ENCODE assay signal across 18 cellular contexts in the genomic region with DNA sequence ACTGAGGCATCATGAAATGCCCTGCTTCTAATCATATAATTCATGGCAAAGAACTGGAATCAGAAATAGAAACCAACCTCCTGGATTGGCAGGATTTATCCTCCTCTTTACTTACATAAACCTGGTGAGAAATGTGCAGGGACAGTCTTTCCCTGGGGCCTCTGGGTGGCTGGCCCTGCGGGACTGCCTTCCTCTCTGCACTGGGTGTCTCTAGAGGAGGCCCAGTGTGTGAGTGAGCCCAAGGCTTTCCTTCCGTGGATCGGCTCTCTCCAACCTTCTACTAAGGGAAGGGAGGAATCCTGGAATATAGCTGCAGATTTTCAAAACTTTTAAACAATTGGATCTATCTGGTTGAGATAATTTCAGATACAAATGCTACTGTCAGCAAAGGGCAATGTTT. TPM values are rescaled to one million over a fixed set of nuclear protein-coding genes. Genes with fewer than 3 reads are reported as not detected.
DNase-seq lines count a peak whose midpoint lies in the region; ATAC-seq, FAIRE-seq and TF ChIP-seq lines count a peak whose summit lies in the region.
"Had no signal": no experiment of that assay in that cellular context is flagged by ENCODE, and none has a peak within 500 bp of the region (broad histone marks: within the 10 kb centered on the region; RNA-seq: fewer than 3 reads in every experiment).

No MANE protein-coding gene starts in this region.

- H3K4me1 ChIP-seq in heart left ventricle (peaks cover 0 to 18% (median 11%) of the 10 kb centered on the region in 12 donors), left ventricle myocardium inferior (peaks cover 24% of the 10 kb centered on the region), K562 (replicated peaks in 1 of 2; ENCODE audit: control insufficient read depth in 2 of 2, insufficient read depth in 2 of 2, low read length in 2 of 2) (no peaks in the 10 kb centered on the region; a peak in 1 of 5 replicates), right lobe of liver (peaks cover 0 to 5% (median 0%) of the 10 kb centered on the region in 4 donors)

- H3K4me2 ChIP-seq in K562 (ENCODE audit: insufficient read depth, low read length), result no peak overlapping the region

- no peak overlapping the region for H3K4me3 Mint-ChIP-seq in activated T-cell treated with anti-CD3 and anti-CD28 coated beads, Interleukin-2, amount 50 U/mL, for 72 hours
- H3K4me3 Mint-ChIP-seq: B cell; CD4-positive, alpha-beta T cell had no signal

- no peak for FAIRE-seq in K562 (lab: Jason Lieb, UNC)
- FAIRE-seq: GM12878, GM18507, H54 had no signal

- H3K27ac Mint-ChIP-seq in activated T-cell treated with anti-CD3 and anti-CD28 coated beads, Interleukin-2, amount 50 U/mL, for 72 hours, result no peak overlapping the region
- H3K27ac Mint-ChIP-seq: B cell; CD4-positive, alpha-beta T cell had no signal

- no peaks in the 10 kb centered on the region for H3K36me3 Mint-ChIP-seq in activated T-cell treated with anti-CD3 and anti-CD28 coated beads, Interleukin-2, amount 50 U/mL, for 72 hours (ENCODE audit: insufficient read depth in 2 of 2)

- peaks cover 19% of the 10 kb centered on the region for H3K4me1 Mint-ChIP-seq in activated T-cell treated with anti-CD3 and anti-CD28 coated beads, Interleukin-2, amount 50 U/mL, for 72 hours (ENCODE audit: low read depth)

- TF ChIP-seq RAD21 in K562 (CRISPR knock-in tag; conservative IDR thresholded peaks at IDR 0.05 in 1 of 2, IDR thresholded peaks at IDR 0.05 in 1 of 2), result no peak

- no peaks in the 10 kb centered on the region for H4K20me1 ChIP-seq in K562 (replicated peaks; ENCODE audit: control insufficient read depth, insufficient read depth, low read length)

- 63 to 87% (median 68%) methylated on average over 3 of the region's 3 CpGs for WGBS in heart left ventricle, 4 donors
- 38% methylated on average over 3 of the region's 3 CpGs for WGBS in K562 (ENCODE audit: insufficient coverage, low coverage, missing lambda C conversion rate)
- WGBS in right lobe of liver (ENCODE audit: insufficient coverage, low coverage, low lambda C conversion rate, missing lambda C conversion rate), result no CpG with 5 or more reads among the region's 3 CpGs

- CTCF ChIA-PET in K562 (lab: Yijun Ruan, JAX; ENCODE audit: low intra/inter-chr PET ratio), result interaction anchor here (0.7 to 3.3 kb wide), 3 partner anchors 114 to 138 kb away, joined by 3 to 33 read pairs (median 6); no protein-coding TSS in a partner anchor

- no peak for TF ChIP-seq POLR2A in heart left ventricle (IDR thresholded peaks at IDR 0.05)
- no peak for TF ChIP-seq POLR2A in K562 (conservative IDR thresholded peaks at IDR 0.05)
- no peak for TF ChIP-seq POLR2A in right lobe of liver (IDR thresholded peaks at IDR 0.05)

- no peaks in the 10 kb centered on the region for H3K79me2 ChIP-seq in K562 (ENCODE audit: control insufficient read depth, insufficient read depth, low read length)

- intact Hi-C loops in heart left ventricle (cut with DNase I) (loop anchor here in 6 of 10 donors (1.0 to 5.0 kb wide), 3 partner anchors 123 to 126 kb away; no protein-coding TSS in a partner anchor), left ventricle myocardium inferior (cut with micrococcal nuclease) (no loop called here), K562 (cut with micrococcal nuclease) (loop anchor here (1.0 to 5.0 kb wide), 2 partner anchors 124 to 209 kb away; no protein-coding TSS in a partner anchor), right lobe of liver (cut with DNase I) (loop anchor here in 1 of 2 donors (10.0 kb wide), 1 partner anchor 123 kb away; no protein-coding TSS in a partner anchor)

- no peak for DNase-seq in heart left ventricle
- no peak for DNase-seq in left ventricle myocardium inferior
- DNase-seq in K562 (ENCODE audit: extremely low read depth in 1 of 4, low spot score in 3 of 4), result no peak
- no peak for DNase-seq in right lobe of liver
- no peak for DNase-seq in D341Med (ENCODE audit: low spot score)
- DNase-seq in activated T-cell treated with anti-CD3 and anti-CD28 coated beads, Interleukin-2, amount 50 U/mL, for 72 hours, result no peak
- DNase-seq in NCI-H526 (lab: John Stamatoyannopoulos, UW), result no peak
- DNase-seq: C1 segment of cervical spinal cord; Calu3; CD4-positive, alpha-beta T cell; DMS79; GM23248 had no signal

- H3K9me3 Mint-ChIP-seq in activated T-cell treated with anti-CD3 and anti-CD28 coated beads, Interleukin-2, amount 50 U/mL, for 72 hours, result no peaks in the 10 kb centered on the region
- H3K9me3 Mint-ChIP-seq: CD4-positive, alpha-beta T cell had no signal

- H3K27ac ChIP-seq in heart left ventricle (no peak overlapping the region), left ventricle myocardium inferior (replicated peaks) (no peak overlapping the region), K562 (ENCODE audit: extremely low read depth, low read depth, low read length) (no peak overlapping the region), right lobe of liver (no peak overlapping the region)
- H3K27ac ChIP-seq: GM23248, HL-60 had no signal

- no peak for TF ChIP-seq EP300 in K562 (IDR thresholded peaks at IDR 0.05; ENCODE audit: low read length)

- POLR2A ChIA-PET in K562 (lab: Yijun Ruan, JAX), result no interaction called here

- H3K9me3 ChIP-seq in heart left ventricle (no peaks in the 10 kb centered on the region), left ventricle myocardium inferior (replicated peaks) (no peaks in the 10 kb centered on the region), K562 (replicated peaks; ENCODE audit: control insufficient read depth, insufficient read depth, low read depth, low read length) (no peaks in the 10 kb centered on the region), right lobe of liver (no peaks in the 10 kb centered on the region)

- ATAC-seq in heart left ventricle (peak; percentile 27 to 45 (median 36)), K562 (peak; percentile 56), right lobe of liver (peak; percentile 42 to 59 (median 54))
- no peak for ATAC-seq in activated T-cell treated with anti-CD3 and anti-CD28 coated beads, Interleukin-2, amount 50 U/mL, for 72 hours (replicated peaks in 1 of 2)
- ATAC-seq: GM12878, HCT116 had no signal

- H3K27me3 ChIP-seq in heart left ventricle (no peaks in the 10 kb centered on the region), left ventricle myocardium inferior (ENCODE audit: low read depth) (no peaks in the 10 kb centered on the region), K562 (ENCODE audit: control insufficient read depth in 2 of 2, insufficient read depth in 2 of 2, low read length in 2 of 2) (peaks cover 3 to 5% of the 10 kb centered on the region in 2 experiments; a peak in 3 of 5 replicates), right lobe of liver (no peaks in the 10 kb centered on the region)

- no peak for TF ChIP-seq CTCF in heart left ventricle (IDR thresholded peaks at IDR 0.05)
- TF ChIP-seq CTCF in left ventricle myocardium inferior (IDR thresholded peaks at IDR 0.05; ENCODE audit: borderline replicate concordance), result no peak
- no peak for TF ChIP-seq CTCF in K562 (IDR thresholded peaks at IDR 0.05 in 2 of 3, conservative IDR thresholded peaks at IDR 0.05 in 1 of 3; ENCODE audit: insufficient read depth in 2 of 3, low read depth in 1 of 3, low read length in 3 of 3)
- no peak for TF ChIP-seq CTCF in right lobe of liver (IDR thresholded peaks at IDR 0.05)

- H3K4me3 ChIP-seq in heart left ventricle (no peak overlapping the region), left ventricle myocardium inferior (no peak overlapping the region), K562 (no peak overlapping the region), right lobe of liver (no peak overlapping the region)
- H3K4me3 ChIP-seq: GM12878, GM23248 had no signal

- H3K27me3 Mint-ChIP-seq in activated T-cell treated with anti-CD3 and anti-CD28 coated beads, Interleukin-2, amount 50 U/mL, for 72 hours (ENCODE audit: low read depth), result no peaks in the 10 kb centered on the region
- H3K27me3 Mint-ChIP-seq: CD4-positive, alpha-beta T cell had no signal

- no peak overlapping the region for H2AFZ ChIP-seq in K562 (ENCODE audit: low read depth, low read length)
- H2AFZ ChIP-seq: GM23248 had no signal

- H3K9me1 ChIP-seq in K562 (ENCODE audit: control insufficient read depth, insufficient read depth, low read length), result no peaks in the 10 kb centered on the region

- in situ Hi-C loops in K562 (cut with MboI), result loop anchor here (5.0 kb wide), 1 partner anchor 121 kb away; no protein-coding TSS in a partner anchor

- no peak overlapping the region for H3K9ac ChIP-seq in K562 (ENCODE audit: insufficient read depth in 1 of 2, low read depth in 2 of 2, low read length in 2 of 2)
- H3K9ac ChIP-seq: GM23248 had no signal

- BruUV-seq in K562 (replicated peaks; lab: Mats Ljungman, UMichigan), result no TSS peak

- H3K36me3 ChIP-seq in heart left ventricle (no peaks in the 10 kb centered on the region), left ventricle myocardium inferior (no peaks in the 10 kb centered on the region), K562 (ENCODE audit: control insufficient read depth, insufficient read depth, low read length) (no peaks in the 10 kb centered on the region), right lobe of liver (no peaks in the 10 kb centered on the region)

TF ChIP-seq in K562, 482 proteins besides CTCF, POLR2A, EP300 and RAD21:
- TF ChIP-seq KAT8 (IDR thresholded peaks at IDR 0.05; ENCODE audit: low read depth), result no peak
TF ChIP-seq in K562: peak in this region for 0.

RNA-seq across cellular contexts. Expression of a gene that starts 11.4 kb away (rescaled TPM):
- total RNA-seq in heart left ventricle (100 to 1,000 TPM; 175 to 436 (median 241) TPM), left ventricle myocardium inferior (230 TPM), K562 (2014; rRNA removed) (234 and 262 TPM in 2 replicates), K562 (2014; rRNA removed; fragmentation: Illumina TruSeq; extraction: Trizol) (109 and 122 TPM in 2 replicates), K562 (2015; rRNA removed; fragmentation: Illumina TruSeq; extraction: Trizol) (99.3 and 103 TPM in 2 replicates), K562 (2021) (319 and 354 TPM in 2 replicates), right lobe of liver (100 to 1,000 TPM in 5 of 6 experiments, 10 to 100 TPM in 1; 83.6 to 153 (median 121) TPM)
- polyA plus RNA-seq in heart left ventricle (100 to 1,000 TPM; 115 to 896 TPM), K562 (2011; rRNA removed) (358 and 513 TPM in 2 replicates), K562 (2014; fragmentation: Illumina TruSeq; extraction: Trizol) (358 and 388 TPM in 2 replicates), K562 (2014; fragmentation: Nextera tagmentation; extraction: Ambion mirVana) (100 to 1,000 TPM; 113 to 135 TPM), K562 (2014; rRNA removed) (261 and 293 TPM in 2 replicates)
- total RNA-seq in K562 (2011; cell fraction: chromatin; rRNA removed; ENCODE audit: low replicate concordance), result 725 and 867 TPM in 2 replicates
- 1,035 and 1,106 TPM in 2 replicates for total RNA-seq in K562 (2011; cell fraction: nucleolus; rRNA removed)
- 881 and 968 TPM in 2 replicates for total RNA-seq in K562 (2011; cell fraction: nucleoplasm; rRNA removed)
- 378 and 399 TPM in 2 replicates for polyA plus RNA-seq in K562 (2011; cell fraction: cytosol; rRNA removed)
- 255 and 257 TPM in 2 replicates for polyA plus RNA-seq in K562 (2011; cell fraction: nucleus; rRNA removed)
- 185 and 295 TPM in 2 replicates for polyA plus RNA-seq in K562 (2012)
- 616 and 874 TPM in 2 replicates for polyA minus RNA-seq in K562 (2011; rRNA and poly(A)+ RNA removed)
- polyA minus RNA-seq in K562 (2011; cell fraction: cytosol; rRNA and poly(A)+ RNA removed), result 258 and 300 TPM in 2 replicates
- 138 and 192 TPM in 2 replicates for polyA minus RNA-seq in K562 (2011; cell fraction: nucleus; rRNA and poly(A)+ RNA removed)
- 100 to 1,000 TPM; 177 to 206 TPM for total RNA-seq in activated T-cell treated with anti-CD3 and anti-CD28 coated beads, Interleukin-2, amount 50 U/mL, for 72 hours

Comparison
In these comparisons a context has a peak if more than half of its experiments do, and no peak if none do; other contexts are left out.
1. ATAC-seq: peak in heart left ventricle (4 of 4), K562 (single experiment) and right lobe of liver (4 of 4); none in activated T-cell treated with anti-CD3 and anti-CD28 coated beads, Interleukin-2, amount 50 U/mL, for 72 hours (0 of 2).